13 cellular contexts compared by ENCODE assay signal in the genomic region with DNA sequence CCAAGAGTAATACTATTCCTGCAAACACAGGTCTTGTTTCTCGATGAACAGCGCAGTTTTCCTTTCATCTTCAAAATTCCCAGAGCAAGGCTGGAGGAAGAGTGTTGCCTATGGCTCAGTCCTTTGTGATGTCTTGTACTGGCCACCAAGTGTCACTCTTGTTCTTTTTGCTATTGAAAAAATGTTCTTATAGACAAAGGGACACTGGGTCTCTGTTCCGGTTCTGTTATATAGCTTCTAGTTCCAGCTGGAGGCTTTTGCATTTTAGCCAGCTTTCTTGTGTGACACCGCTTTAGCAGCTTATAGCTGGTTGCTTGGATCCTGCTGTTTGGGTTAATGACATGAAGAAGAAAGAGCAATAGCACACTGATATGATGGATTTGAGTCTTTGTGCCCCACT.
DNase-seq lines count a peak whose midpoint lies in the region; ATAC-seq and TF ChIP-seq lines count a peak whose summit lies in the region.
"Had no signal": no experiment of that assay in that cellular context is flagged by ENCODE, and none has a peak within 500 bp of the region (broad histone marks: within the 10 kb centered on the region; RNA-seq: fewer than 3 reads in every experiment).

No MANE protein-coding gene starts in this region.

- H3K27me3 ChIP-seq in BJ (ENCODE audit: control insufficient read depth, insufficient read depth, low read length), result no peaks in the 10 kb centered on the region

- H3K36me3 ChIP-seq in BJ (ENCODE audit: control insufficient read depth, insufficient read depth, low read length), result no peaks in the 10 kb centered on the region

- no peak overlapping the region for H3K4me3 ChIP-seq in BJ (ENCODE audit: low read depth, low read length)

- H3K9me3 Mint-ChIP-seq in WTC11, result peaks cover 7% of the 10 kb centered on the region
- H3K9me3 Mint-ChIP-seq: stimulated activated naive CD8-positive, alpha-beta T cell treated with anti-CD3 and anti-CD28 coated beads, Interleukin-15, Interleukin-2, amounts not matched to agents 100 ng/mL and 50 ng/mL, for 24 hours had no signal

- no peaks in the 10 kb centered on the region for H3K36me3 Mint-ChIP-seq in WTC11
- H3K36me3 Mint-ChIP-seq: immature natural killer cell had no signal

- TF ChIP-seq CTCF in BJ (IDR thresholded peaks at IDR 0.05; ENCODE audit: insufficient read depth, low read depth, low read length) (peak; percentile 38; the same call in 1 of the 2 replicates), WTC11 (IDR thresholded peaks at IDR 0.05) (no peak)

- H3K27ac Mint-ChIP-seq in WTC11, result no peak overlapping the region
- H3K27ac Mint-ChIP-seq: immature natural killer cell; stimulated activated naive CD8-positive, alpha-beta T cell treated with anti-CD3 and anti-CD28 coated beads, Interleukin-15, Interleukin-2, amounts not matched to agents 100 ng/mL and 50 ng/mL, for 24 hours had no signal

- DNase-seq in BJ (ENCODE audit: low read depth) (no peak), H4 (ENCODE audit: low spot score) (peak; percentile 24), WTC11 (ENCODE audit: low spot score) (no peak), midbrain (lab: John Stamatoyannopoulos, UW) (peak; percentile 60), HK-2 (ENCODE audit: unreplicated experiment) (no peak)
- DNase-seq: immature natural killer cell, MV-4-11, occipital lobe, T1000 had no signal

- H3K4me3 Mint-ChIP-seq in WTC11, result no peak overlapping the region
- H3K4me3 Mint-ChIP-seq: immature natural killer cell; stimulated activated naive CD8-positive, alpha-beta T cell treated with anti-CD3 and anti-CD28 coated beads, Interleukin-15, Interleukin-2, amounts not matched to agents 100 ng/mL and 50 ng/mL, for 24 hours had no signal

- CTCF ChIA-PET in BJ (lab: Yijun Ruan, JAX), result interaction anchor here (2.6 kb wide), 1 partner anchor 432 kb away, joined by 12 read pairs; no protein-coding TSS in a partner anchor
- CTCF ChIA-PET in WTC11 (lab: Charles Lee), result interaction anchor here (0.6 to 2.1 kb wide), 19 partner anchors 12 to 777 kb away, joined by 3 to 14 read pairs (median 4); a partner anchor contains a TSS

- no peaks in the 10 kb centered on the region for H3K27me3 Mint-ChIP-seq in WTC11 (ENCODE audit: low read depth)
- H3K27me3 Mint-ChIP-seq: stimulated activated naive CD8-positive, alpha-beta T cell treated with anti-CD3 and anti-CD28 coated beads, Interleukin-15, Interleukin-2, amounts not matched to agents 100 ng/mL and 50 ng/mL, for 24 hours had no signal

- peaks cover 10% of the 10 kb centered on the region for H3K4me1 Mint-ChIP-seq in WTC11
- H3K4me1 Mint-ChIP-seq: immature natural killer cell had no signal

- POLR2A ChIA-PET in BJ (lab: Charles Lee), result no interaction called here
- POLR2A ChIA-PET in WTC11 (lab: Charles Lee), result no interaction called here

- ATAC-seq in WTC11 (peak; percentile 90), GM18858 (IDR thresholded peaks at IDR 0.05; ENCODE audit: unreplicated experiment) (no peak), HG02884 (IDR thresholded peaks at IDR 0.05; ENCODE audit: unreplicated experiment) (no peak), GM21717 (IDR thresholded peaks at IDR 0.05; ENCODE audit: unreplicated experiment) (no peak)

TF ChIP-seq in WTC11, 78 proteins besides CTCF, POLR2A, EP300 and RAD21:
- TF ChIP-seq, protein P1, sequence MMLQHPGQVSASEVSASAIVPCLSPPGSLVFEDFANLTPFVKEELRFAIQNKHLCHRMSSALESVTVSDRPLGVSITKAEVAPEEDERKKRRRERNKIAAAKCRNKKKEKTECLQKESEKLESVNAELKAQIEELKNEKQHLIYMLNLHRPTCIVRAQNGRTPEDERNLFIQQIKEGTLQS (CRISPR knock-in tag; conservative IDR thresholded peaks at IDR 0.05), result no peak
- TF ChIP-seq, protein P2, sequence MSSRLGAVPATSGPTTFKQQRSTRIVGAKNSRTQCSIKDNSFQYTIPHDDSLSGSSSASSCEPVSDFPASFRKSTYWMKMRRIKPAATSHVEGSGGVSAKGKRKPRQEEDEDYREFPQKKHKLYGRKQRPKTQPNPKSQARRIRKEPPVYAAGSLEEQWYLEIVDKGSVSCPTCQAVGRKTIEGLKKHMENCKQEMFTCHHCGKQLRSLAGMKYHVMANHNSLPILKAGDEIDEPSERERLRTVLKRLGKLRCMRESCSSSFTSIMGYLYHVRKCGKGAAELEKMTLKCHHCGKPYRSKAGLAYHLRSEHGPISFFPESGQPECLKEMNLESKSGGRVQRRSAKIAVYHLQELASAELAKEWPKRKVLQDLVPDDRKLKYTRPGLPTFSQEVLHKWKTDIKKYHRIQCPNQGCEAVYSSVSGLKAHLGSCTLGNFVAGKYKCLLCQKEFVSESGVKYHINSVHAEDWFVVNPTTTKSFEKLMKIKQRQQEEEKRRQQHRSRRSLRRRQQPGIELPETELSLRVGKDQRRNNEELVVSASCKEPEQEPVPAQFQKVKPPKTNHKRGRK (CRISPR knock-in tag; IDR thresholded peaks at IDR 0.05; ENCODE audit: borderline replicate concordance), result no peak
- TF ChIP-seq ZBTB21 (CRISPR knock-in tag; IDR thresholded peaks at IDR 0.05; ENCODE audit: borderline replicate concordance) (no peak), EMX1 (CRISPR knock-in tag; IDR thresholded peaks at IDR 0.05) (no peak), ESRRA (CRISPR knock-in tag; IDR thresholded peaks at IDR 0.05; ENCODE audit: borderline replicate concordance) (no peak), NR3C1 (CRISPR knock-in tag; conservative IDR thresholded peaks at IDR 0.05; ENCODE audit: low read depth) (no peak), ZNF232 (CRISPR knock-in tag; IDR thresholded peaks at IDR 0.05) (no peak), FOXK1 (CRISPR knock-in tag; IDR thresholded peaks at IDR 0.05) (no peak), NFE2L1 (CRISPR knock-in tag; IDR thresholded peaks at IDR 0.05) (no peak)
- TF ChIP-seq, protein P3, sequence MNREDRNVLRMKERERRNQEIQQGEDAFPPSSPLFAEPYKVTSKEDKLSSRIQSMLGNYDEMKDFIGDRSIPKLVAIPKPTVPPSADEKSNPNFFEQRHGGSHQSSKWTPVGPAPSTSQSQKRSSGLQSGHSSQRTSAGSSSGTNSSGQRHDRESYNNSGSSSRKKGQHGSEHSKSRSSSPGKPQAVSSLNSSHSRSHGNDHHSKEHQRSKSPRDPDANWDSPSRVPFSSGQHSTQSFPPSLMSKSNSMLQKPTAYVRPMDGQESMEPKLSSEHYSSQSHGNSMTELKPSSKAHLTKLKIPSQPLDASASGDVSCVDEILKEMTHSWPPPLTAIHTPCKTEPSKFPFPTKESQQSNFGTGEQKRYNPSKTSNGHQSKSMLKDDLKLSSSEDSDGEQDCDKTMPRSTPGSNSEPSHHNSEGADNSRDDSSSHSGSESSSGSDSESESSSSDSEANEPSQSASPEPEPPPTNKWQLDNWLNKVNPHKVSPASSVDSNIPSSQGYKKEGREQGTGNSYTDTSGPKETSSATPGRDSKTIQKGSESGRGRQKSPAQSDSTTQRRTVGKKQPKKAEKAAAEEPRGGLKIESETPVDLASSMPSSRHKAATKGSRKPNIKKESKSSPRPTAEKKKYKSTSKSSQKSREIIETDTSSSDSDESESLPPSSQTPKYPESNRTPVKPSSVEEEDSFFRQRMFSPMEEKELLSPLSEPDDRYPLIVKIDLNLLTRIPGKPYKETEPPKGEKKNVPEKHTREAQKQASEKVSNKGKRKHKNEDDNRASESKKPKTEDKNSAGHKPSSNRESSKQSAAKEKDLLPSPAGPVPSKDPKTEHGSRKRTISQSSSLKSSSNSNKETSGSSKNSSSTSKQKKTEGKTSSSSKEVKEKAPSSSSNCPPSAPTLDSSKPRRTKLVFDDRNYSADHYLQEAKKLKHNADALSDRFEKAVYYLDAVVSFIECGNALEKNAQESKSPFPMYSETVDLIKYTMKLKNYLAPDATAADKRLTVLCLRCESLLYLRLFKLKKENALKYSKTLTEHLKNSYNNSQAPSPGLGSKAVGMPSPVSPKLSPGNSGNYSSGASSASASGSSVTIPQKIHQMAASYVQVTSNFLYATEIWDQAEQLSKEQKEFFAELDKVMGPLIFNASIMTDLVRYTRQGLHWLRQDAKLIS (CRISPR knock-in tag; IDR thresholded peaks at IDR 0.05; ENCODE audit: borderline replicate concordance), result no peak
- TF ChIP-seq, protein P4, sequence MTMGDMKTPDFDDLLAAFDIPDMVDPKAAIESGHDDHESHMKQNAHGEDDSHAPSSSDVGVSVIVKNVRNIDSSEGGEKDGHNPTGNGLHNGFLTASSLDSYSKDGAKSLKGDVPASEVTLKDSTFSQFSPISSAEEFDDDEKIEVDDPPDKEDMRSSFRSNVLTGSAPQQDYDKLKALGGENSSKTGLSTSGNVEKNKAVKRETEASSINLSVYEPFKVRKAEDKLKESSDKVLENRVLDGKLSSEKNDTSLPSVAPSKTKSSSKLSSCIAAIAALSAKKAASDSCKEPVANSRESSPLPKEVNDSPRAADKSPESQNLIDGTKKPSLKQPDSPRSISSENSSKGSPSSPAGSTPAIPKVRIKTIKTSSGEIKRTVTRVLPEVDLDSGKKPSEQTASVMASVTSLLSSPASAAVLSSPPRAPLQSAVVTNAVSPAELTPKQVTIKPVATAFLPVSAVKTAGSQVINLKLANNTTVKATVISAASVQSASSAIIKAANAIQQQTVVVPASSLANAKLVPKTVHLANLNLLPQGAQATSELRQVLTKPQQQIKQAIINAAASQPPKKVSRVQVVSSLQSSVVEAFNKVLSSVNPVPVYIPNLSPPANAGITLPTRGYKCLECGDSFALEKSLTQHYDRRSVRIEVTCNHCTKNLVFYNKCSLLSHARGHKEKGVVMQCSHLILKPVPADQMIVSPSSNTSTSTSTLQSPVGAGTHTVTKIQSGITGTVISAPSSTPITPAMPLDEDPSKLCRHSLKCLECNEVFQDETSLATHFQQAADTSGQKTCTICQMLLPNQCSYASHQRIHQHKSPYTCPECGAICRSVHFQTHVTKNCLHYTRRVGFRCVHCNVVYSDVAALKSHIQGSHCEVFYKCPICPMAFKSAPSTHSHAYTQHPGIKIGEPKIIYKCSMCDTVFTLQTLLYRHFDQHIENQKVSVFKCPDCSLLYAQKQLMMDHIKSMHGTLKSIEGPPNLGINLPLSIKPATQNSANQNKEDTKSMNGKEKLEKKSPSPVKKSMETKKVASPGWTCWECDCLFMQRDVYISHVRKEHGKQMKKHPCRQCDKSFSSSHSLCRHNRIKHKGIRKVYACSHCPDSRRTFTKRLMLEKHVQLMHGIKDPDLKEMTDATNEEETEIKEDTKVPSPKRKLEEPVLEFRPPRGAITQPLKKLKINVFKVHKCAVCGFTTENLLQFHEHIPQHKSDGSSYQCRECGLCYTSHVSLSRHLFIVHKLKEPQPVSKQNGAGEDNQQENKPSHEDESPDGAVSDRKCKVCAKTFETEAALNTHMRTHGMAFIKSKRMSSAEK (CRISPR knock-in tag; IDR thresholded peaks at IDR 0.05; ENCODE audit: borderline replicate concordance), result no peak

Comparison
In these comparisons a context has a peak if more than half of its experiments do, and no peak if none do; other contexts are left out.
1. DNase-seq: peak in H4 (single experiment) and midbrain (single experiment); none in BJ (single experiment), WTC11 (single experiment) and HK-2 (single experiment).